ENCODE assay signal across 1 cellular context in genomic region chr11:72832301-72833082, GRCh38.
TF ChIP-seq lines count a peak whose summit lies in the region.

No MANE protein-coding gene starts in this region.

TF ChIP-seq in GM12878, 131 proteins besides CTCF, POLR2A, EP300 and RAD21:
- peak; percentile 31; the same call in 1 of the 2 replicates for TF ChIP-seq POLR2AphosphoS5 (IDR thresholded peaks at IDR 0.05; ENCODE audit: low read length)
- no peak for TF ChIP-seq GATAD2B (conservative IDR thresholded peaks at IDR 0.05; ENCODE audit: low read depth)
- no peak for TF ChIP-seq CHD2 (IDR thresholded peaks at IDR 0.05; ENCODE audit: borderline replicate concordance, low read depth, low read length)
- TF ChIP-seq BMI1 (IDR thresholded peaks at IDR 0.05; ENCODE audit: borderline replicate concordance) = no peak
- peak; percentile 34; the same call in 1 of the 2 replicates for TF ChIP-seq POLR2AphosphoS2 (IDR thresholded peaks at IDR 0.05; ENCODE audit: low read depth, low read length)
- 0 out of 2 replicates have a peak, but pooled peaks have one; percentile 9 for TF ChIP-seq PML (IDR thresholded peaks at IDR 0.05; ENCODE audit: low read length)
- TF ChIP-seq IRF3 (IDR thresholded peaks at IDR 0.05) = no peak
- TF ChIP-seq EGR1 (IDR thresholded peaks at IDR 0.05; ENCODE audit: borderline replicate concordance in 1 of 2, low read depth in 2 of 2, low read length in 2 of 2) = no peak
